Comparison of ENCODE assay signal across 9 cellular contexts in genomic region chr20:57348922-57349642, GRCh38. TPM values are rescaled to one million over a fixed set of nuclear protein-coding genes. Genes with fewer than 3 reads are reported as not detected.
"Had no signal": no experiment of that assay in that cellular context is flagged by ENCODE, and none has a peak within 500 bp of the region (broad histone marks: within the 10 kb centered on the region; RNA-seq: fewer than 3 reads in every experiment).

No MANE protein-coding gene starts in this region.

RNA-seq across cellular contexts. Expression of gene SPO11, which starts 19.5 kb away (rescaled TPM):
- total RNA-seq: fibroblast of lung, frontal cortex, heart left ventricle, left lobe of liver, mammary epithelial cell, mononuclear cell, skeletal muscle tissue, tibial nerve had no signal
- polyA plus RNA-seq: fibroblast of lung, heart left ventricle, mammary epithelial cell, SK-N-SH had no signal
